ENCODE assay signal across 8 cellular contexts in genomic region chr17:77164483-77165030, GRCh38. TPM values are rescaled to one million over a fixed set of nuclear protein-coding genes. Genes with fewer than 3 reads are reported as not detected.
DNase-seq lines count a peak whose midpoint lies in the region; ATAC-seq, FAIRE-seq and TF ChIP-seq lines count a peak whose summit lies in the region.

No MANE protein-coding gene starts in this region.

- H3K56ac ChIP-seq in H9 (ENCODE audit: insufficient read length, low read depth, low read length) = no peak overlapping the region

- H2AFZ ChIP-seq in H9 (ENCODE audit: low read length) = no peak overlapping the region
- no peak overlapping the region for H2AFZ ChIP-seq in endothelial cell of umbilical vein (ENCODE audit: low read depth, low read length)

- H3K27ac ChIP-seq in H9 (ENCODE audit: insufficient read length, low read depth, low read length) = no peak overlapping the region
- H3K27ac ChIP-seq in endothelial cell of umbilical vein (ENCODE audit: insufficient read depth, low read depth, low read length) = peak overlapping the region; percentile 88

- CTCF ChIA-PET in endothelial cell of umbilical vein (lab: Charles Lee) = interaction anchor here (0.6 to 1.7 kb wide), 7 partner anchors 9 to 76 kb away, joined by 3 to 7 read pairs (median 4); no protein-coding TSS in a partner anchor
- CTCF ChIA-PET in HEK293T (lab: Yijun Ruan, JAX) = interaction anchor here (0.6 kb wide), 1 partner anchor 69 kb away, joined by 3 read pairs; no protein-coding TSS in a partner anchor

- DNase-seq in H9 (no peak), OCI-M1 (lab: John Stamatoyannopoulos, UW) (peak; percentile 12), endothelial cell of umbilical vein (ENCODE audit: low read depth, low spot score) (peak; percentile 93), osteocyte (ENCODE audit: extremely low spot score, unreplicated experiment) (no peak), HEK293T (ENCODE audit: extremely low spot score) (no peak), amniotic stem cell (lab: John Stamatoyannopoulos, UW) (no peak)
- DNase-seq in effector CD4-positive, alpha-beta T cell = no peak

- no peak overlapping the region for H3K14ac ChIP-seq in H9 (ENCODE audit: insufficient read depth, low read length)

- peaks cover 11 to 17% of the 10 kb centered on the region in 2 experiments for H3K36me3 ChIP-seq in endothelial cell of umbilical vein (ENCODE audit: control insufficient read depth in 2 of 2, extremely low read depth in 1 of 2, insufficient read depth in 2 of 2, low read length in 2 of 2)

- no peaks in the 10 kb centered on the region for H3K23me2 ChIP-seq in H9 (ENCODE audit: insufficient read length, low read depth, low read length, poor library complexity, severe bottlenecking)

- TSS peak; percentile 89 for BruUV-seq in endothelial cell of umbilical vein (replicated peaks; lab: Mats Ljungman, UMichigan)

- H3K27me3 Mint-ChIP-seq in H9 (ENCODE audit: low read depth) (no peaks in the 10 kb centered on the region), osteocyte (ENCODE audit: unreplicated experiment) (no peaks in the 10 kb centered on the region)

- no peak overlapping the region for H2BK20ac ChIP-seq in H9 (ENCODE audit: low read depth, low read length, poor library complexity, severe bottlenecking)

- no peak overlapping the region for H3K23ac ChIP-seq in H9 (ENCODE audit: insufficient read length, low read depth, low read length)

- H3T11ph ChIP-seq in H9 (ENCODE audit: low read length) = no peak overlapping the region

- no peaks in the 10 kb centered on the region for H3K9me1 ChIP-seq in endothelial cell of umbilical vein (replicated peaks; ENCODE audit: control insufficient read depth, extremely low read depth, insufficient read depth, low read length)

- H2BK12ac ChIP-seq in H9 (ENCODE audit: insufficient read length, low read depth, low read length) = no peak overlapping the region

- H4K20me1 ChIP-seq in H9 (ENCODE audit: control insufficient read depth, insufficient read depth, insufficient read length) (no peaks in the 10 kb centered on the region), endothelial cell of umbilical vein (replicated peaks; ENCODE audit: control insufficient read depth, extremely low read depth, insufficient read depth, low read length) (peaks cover 8% of the 10 kb centered on the region)

- H3K4me1 ChIP-seq in H9 (ENCODE audit: insufficient read depth, low read length) = peaks cover 9% of the 10 kb centered on the region
- H3K4me1 ChIP-seq in endothelial cell of umbilical vein (ENCODE audit: control insufficient read depth, extremely low read depth, insufficient read depth, low read length) = peaks cover 71% of the 10 kb centered on the region

- peaks cover 2% of the 10 kb centered on the region; the same call in 1 of the 2 replicates for H3K79me2 ChIP-seq in H9 (ENCODE audit: insufficient read depth, low read length)
- peaks cover 100% of the 10 kb centered on the region for H3K79me2 ChIP-seq in endothelial cell of umbilical vein (ENCODE audit: control insufficient read depth, insufficient read depth, low read length)

- no peak overlapping the region for H3K9ac ChIP-seq in H9 (ENCODE audit: extremely low read depth, insufficient read length, low read length)
- peak overlapping the region; percentile 41 for H3K9ac ChIP-seq in endothelial cell of umbilical vein (replicated peaks; ENCODE audit: extremely low read depth, insufficient read depth, low read length)

- no CpG with 5 or more reads among the region's 6 CpGs for WGBS in H9 (ENCODE audit: extremely low coverage, insufficient read length, low lambda C conversion rate)

- no peak overlapping the region for H2BK15ac ChIP-seq in H9 (ENCODE audit: low read depth, low read length)

- intact Hi-C loops in endothelial cell of umbilical vein (cut with micrococcal nuclease) = loop anchor here (1.0 to 5.0 kb wide), 3 partner anchors 11 to 43 kb away; no protein-coding TSS in a partner anchor

- H2AK5ac ChIP-seq in H9 (ENCODE audit: insufficient read length, low read length) = no peak overlapping the region

- H3K4me1 Mint-ChIP-seq in H9 (peaks cover 42 to 45% of the 10 kb centered on the region in 2 experiments), osteocyte (ENCODE audit: unreplicated experiment) (peaks cover 57% of the 10 kb centered on the region)

- H3K36me3 Mint-ChIP-seq in H9 (ENCODE audit: insufficient read depth in 1 of 3, low read depth in 3 of 3) (peaks cover 21 to 31% (median 28%) of the 10 kb centered on the region in 3 experiments), osteocyte (ENCODE audit: unreplicated experiment) (peaks cover 23% of the 10 kb centered on the region)

- dilution Hi-C loops in endothelial cell of umbilical vein (cut with MboI; ENCODE audit: extremely low pct_ligation_motif_present, low sequenced_read_pairs) = no loop called here

- no peak overlapping the region for H4K91ac ChIP-seq in H9 (ENCODE audit: insufficient read length, low read depth, low read length)

- no peak overlapping the region for H3K4ac ChIP-seq in H9 (ENCODE audit: low read depth, low read length)

- H2BK120ac ChIP-seq in H9 (ENCODE audit: low read depth, low read length, poor library complexity, severe bottlenecking) = no peak overlapping the region

- peak overlapping the region; percentile 5 for H3K4me2 ChIP-seq in H9 (ENCODE audit: insufficient read depth, insufficient read length, low read length)
- H3K4me2 ChIP-seq in endothelial cell of umbilical vein (ENCODE audit: insufficient read depth, low read length) = peak overlapping the region; percentile 52

- no peak for ATAC-seq in HG03378 (IDR thresholded peaks at IDR 0.05; ENCODE audit: unreplicated experiment)

- H4K5ac ChIP-seq in H9 (ENCODE audit: insufficient read length, low read depth, low read length) = no peak overlapping the region

- H3K79me1 ChIP-seq in H9 (ENCODE audit: insufficient read depth, low read depth, low read length, poor library complexity, severe bottlenecking) = no peaks in the 10 kb centered on the region

- TF ChIP-seq POLR2A in endothelial cell of umbilical vein (IDR thresholded peaks at IDR 0.05; ENCODE audit: low read depth, low read length) = no peak

- POLR2A ChIA-PET in endothelial cell of umbilical vein (lab: Charles Lee) = interaction anchor here (1.2 kb wide), 1 partner anchor 8 kb away, joined by 6 read pairs; no protein-coding TSS in a partner anchor
- POLR2A ChIA-PET in HEK293T (lab: Yijun Ruan, JAX) = interaction anchor here (1.0 kb wide), 1 partner anchor 24 kb away, joined by 6 read pairs; the partner anchor contains the start of gene SEC14L1

- peak; percentile 75 for FAIRE-seq in endothelial cell of umbilical vein (lab: Jason Lieb, UNC)

- H3K4me3 Mint-ChIP-seq in H9 = peak overlapping the region in 1 of 2 experiments; percentile 47; a peak in 3 of 5 replicates
- no peak overlapping the region for H3K4me3 Mint-ChIP-seq in osteocyte (ENCODE audit: unreplicated experiment)

- H4K8ac ChIP-seq in H9 (replicated peaks; ENCODE audit: insufficient read length, low read depth, low read length) = no peak overlapping the region

- H3K18ac ChIP-seq in H9 (ENCODE audit: insufficient read length, low read depth, low read length) = no peak overlapping the region

- H3K4me3 ChIP-seq in endothelial cell of umbilical vein (replicated peaks in 1 of 3; ENCODE audit: insufficient read depth in 1 of 3, low read depth in 1 of 3, low read length in 3 of 3) = peak overlapping the region in 1 of 3 experiments; percentile 25

- H3K9me3 ChIP-seq in H9 (ENCODE audit: control insufficient read depth, low read depth, low read length) (peaks cover 9% of the 10 kb centered on the region), endothelial cell of umbilical vein (replicated peaks; ENCODE audit: control insufficient read depth, insufficient read depth, low read length) (no peaks in the 10 kb centered on the region)

- H2BK5ac ChIP-seq in H9 (ENCODE audit: insufficient read length, low read length) = no peak overlapping the region

- H3K27me3 ChIP-seq in H9 (ENCODE audit: insufficient read depth, low read length) (no peaks in the 10 kb centered on the region), endothelial cell of umbilical vein (ENCODE audit: control insufficient read depth in 2 of 2, insufficient read depth in 2 of 2, low read length in 2 of 2) (no peaks in the 10 kb centered on the region)

- peak overlapping the region in 2 of 3 experiments; percentile 12 to 96; a peak in 5 of 7 replicates for H3K27ac Mint-ChIP-seq in H9
- peak overlapping the region; percentile 79 for H3K27ac Mint-ChIP-seq in osteocyte (ENCODE audit: unreplicated experiment)

- TF ChIP-seq CTCF in H9 (conservative IDR thresholded peaks at IDR 0.05) (no peak), endothelial cell of umbilical vein (IDR thresholded peaks at IDR 0.05; ENCODE audit: extremely low read depth in 1 of 2, insufficient read depth in 1 of 2, low read depth in 1 of 2, low read length in 2 of 2) (no peak), osteocyte (IDR thresholded peaks at IDR 0.05) (no peak)

- H3K9me3 Mint-ChIP-seq in H9 (peaks cover 21 to 23% of the 10 kb centered on the region in 2 experiments), osteocyte (ENCODE audit: unreplicated experiment) (peaks cover 10% of the 10 kb centered on the region)

TF ChIP-seq in endothelial cell of umbilical vein, 7 proteins besides CTCF, POLR2A, EP300 and RAD21 (continues in another document):
- TF ChIP-seq GATA2 (IDR thresholded peaks at IDR 0.05; ENCODE audit: insufficient read depth, insufficient read length, low read depth, low read length) (peak; percentile 55), POLR2AphosphoS5 (IDR thresholded peaks at IDR 0.05; ENCODE audit: insufficient read depth, low read depth, low read length) (peak; percentile 73), MYC (IDR thresholded peaks at IDR 0.05; ENCODE audit: low read depth, low read length) (no peak), FOS (IDR thresholded peaks at IDR 0.05; ENCODE audit: borderline replicate concordance, insufficient read depth, low read length) (peak; percentile 52)

TF ChIP-seq in HEK293T, 16 proteins besides CTCF, POLR2A, EP300 and RAD21:
- TF ChIP-seq SP1 (IDR thresholded peaks at IDR 0.05) (no peak), ZNF384 (IDR thresholded peaks at IDR 0.05) (no peak), FOXA1 (IDR thresholded peaks at IDR 0.05) (no peak), L3MBTL2 (conservative IDR thresholded peaks at IDR 0.05) (no peak), NFRKB (IDR thresholded peaks at IDR 0.05) (no peak)

RNA-seq across cellular contexts. Expression of gene SEC14L1, which starts 23.8 kb away (rescaled TPM):
- 58.6 and 62.1 TPM in 2 replicates for total RNA-seq in H9 (2021)
- total RNA-seq in endothelial cell of umbilical vein = 606 and 631 TPM in 2 replicates
- 215 and 276 TPM in 2 replicates for polyA plus RNA-seq in endothelial cell of umbilical vein
- 185 and 188 TPM in 2 replicates for polyA plus RNA-seq in endothelial cell of umbilical vein (2011; cell fraction: cytosol; rRNA removed)
- polyA plus RNA-seq in endothelial cell of umbilical vein (2011; cell fraction: nucleus; rRNA removed) = 360 and 367 TPM in 2 replicates
- polyA plus RNA-seq in endothelial cell of umbilical vein (2012) = 277 and 279 TPM in 2 replicates
- 250 TPM in 2 replicates for polyA minus RNA-seq in endothelial cell of umbilical vein
- polyA minus RNA-seq in endothelial cell of umbilical vein (2011; cell fraction: cytosol; rRNA and poly(A)+ RNA removed) = 19.9 TPM
- polyA minus RNA-seq in endothelial cell of umbilical vein (2011; cell fraction: nucleus; rRNA and poly(A)+ RNA removed) = 378 and 398 TPM in 2 replicates
- 82.9 and 90.5 TPM in 2 replicates for total RNA-seq in osteocyte

Comparison
In these comparisons a context has a peak if more than half of its experiments do, and no peak if none do; other contexts are left out.
1. DNase-seq: peak in OCI-M1 (single experiment) and endothelial cell of umbilical vein (single experiment); none in H9 (single experiment), osteocyte (single experiment), HEK293T (single experiment), amniotic stem cell (single experiment) and effector CD4-positive, alpha-beta T cell (single experiment).